Comparison of ENCODE assay signal across 32 cellular contexts in genomic region chr22:50255607-50256006, GRCh38.
"Had no signal": no experiment of that assay in that cellular context is flagged by ENCODE, and none has a peak within 500 bp of the region (broad histone marks: within the 10 kb centered on the region; RNA-seq: fewer than 3 reads in every experiment).

No MANE protein-coding gene starts in this region.

- H3K9me3 ChIP-seq: adrenal gland, body of pancreas, breast epithelium had no signal

- H3K36me3 ChIP-seq: adrenal gland, breast epithelium had no signal

- DNase-seq: activated B cell treated with CpG ODN at 0.5 μM for 24 hours; activated CD4-positive, alpha-beta memory T cell treated with anti-CD3 and anti-CD28 coated beads for 36 hours; activated CD4-positive, alpha-beta T cell treated with anti-CD3 and anti-CD28 coated beads for 4 hours; activated CD4-positive, alpha-beta T cell treated with anti-CD3 and anti-CD28 coated beads, Interleukin-2, amount 10 ng/mL, durations not matched to agents 24 days and 14 days; activated CD4-positive, alpha-beta T cell treated with anti-CD3 and anti-CD28 coated beads, Interleukin-2, amount 50 U/mL, for 1 hour; activated CD4-positive, alpha-beta T cell treated with anti-CD3 and anti-CD28 coated beads, Interleukin-2, amount 50 U/mL, for 4 hours; activated CD4-positive, CD25-positive, alpha-beta regulatory T cell treated with anti-CD3 and anti-CD28 coated beads, Interleukin-2, amount 50 U/mL, for 72 hours; activated CD8-positive, alpha-beta memory T cell treated with anti-CD3 and anti-CD28 coated beads, Interleukin-2, amount 50 U/mL, for 4 hours; activated CD8-positive, alpha-beta T cell treated with anti-CD3 and anti-CD28 coated beads for 36 hours; activated effector memory CD4-positive, alpha-beta T cell treated with anti-CD3 and anti-CD28 coated beads, Interleukin-2, amount 50 U/mL, for 16 hours; activated gamma-delta T cell treated with Interleukin-2 at 50 U/mL for 16 hours; activated naive CD4-positive, alpha-beta T cell; activated naive CD4-positive, alpha-beta T cell treated with anti-CD3 and anti-CD28 coated beads for 36 hours; activated naive CD4-positive, alpha-beta T cell treated with anti-CD3 and anti-CD28 coated beads, Interleukin-2, amount 50 U/mL, for 16 hours; activated naive CD8-positive, alpha-beta T cell treated with anti-CD3 and anti-CD28 coated beads for 36 hours; activated T-cell treated with anti-CD3 and anti-CD28 coated beads for 4 hours; activated T-cell treated with anti-CD3 and anti-CD28 coated beads, Interleukin-2, amount 50 U/mL, for 1 hour; activated T-cell treated with anti-CD3 and anti-CD28 coated beads, Interleukin-2, amount 50 U/mL, for 4 hours; activated T-cell treated with anti-CD3 and anti-CD28 coated beads, Interleukin-2, amount 50 U/mL, for 72 hours; adrenal gland; amniotic stem cell; aorta; body of pancreas; brain microvascular endothelial cell; central memory CD4-positive, alpha-beta T cell; T-helper 1 cell; T-helper 2 cell; T-helper 9 cell had no signal

- ATAC-seq: activated CD8-positive, alpha-beta T cell treated with anti-CD3 and anti-CD28 coated beads for 36 hours; activated naive CD4-positive, alpha-beta T cell treated with anti-CD3 and anti-CD28 coated beads, Interleukin-2, amount 50 U/mL, for 72 hours; activated T-cell treated with anti-CD3 and anti-CD28 coated beads, Interleukin-2, amount 50 U/mL, for 4 hours; activated T-cell treated with anti-CD3 and anti-CD28 coated beads, Interleukin-2, amount 50 U/mL, for 72 hours; activated T-helper 17 cell treated with anti-CD3 and anti-CD28 coated beads, Interleukin-2, amount 50 U/mL, for 72 hours; body of pancreas had no signal

- H3K27ac ChIP-seq: adrenal gland, body of pancreas, brain microvascular endothelial cell, breast epithelium, VCaP had no signal

- H3K27me3 ChIP-seq: adrenal gland, body of pancreas, brain microvascular endothelial cell had no signal

- H3K4me3 ChIP-seq: adrenal gland, body of pancreas, breast epithelium had no signal
